Comparison of ENCODE assay signal across 27 cellular contexts in the genomic region with DNA sequence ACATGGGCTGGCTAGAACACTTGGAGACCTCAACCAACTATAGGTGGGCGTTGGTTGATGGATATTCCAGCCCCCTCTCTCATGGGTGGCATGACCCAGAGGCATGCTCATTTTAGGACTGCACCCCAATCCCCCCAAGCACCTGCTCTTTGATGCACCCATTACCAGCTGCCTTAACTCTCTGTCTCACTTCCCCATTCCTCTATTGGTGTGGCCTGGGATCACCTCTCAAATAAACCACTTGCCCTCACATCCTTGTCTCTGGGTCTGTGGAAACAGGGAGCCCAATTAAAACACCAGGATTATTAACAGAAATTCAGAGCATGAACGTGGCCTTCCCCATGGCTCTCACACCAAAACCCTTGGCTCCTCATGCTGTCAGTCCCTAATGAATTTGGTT.
DNase-seq lines count a peak whose midpoint lies in the region; ATAC-seq, FAIRE-seq and TF ChIP-seq lines count a peak whose summit lies in the region.
"Had no signal": no experiment of that assay in that cellular context is flagged by ENCODE, and none has a peak within 500 bp of the region (broad histone marks: within the 10 kb centered on the region; RNA-seq: fewer than 3 reads in every experiment).

No MANE protein-coding gene starts in this region.

- H3K9me3 Mint-ChIP-seq in activated CD4-positive, alpha-beta T cell treated with anti-CD3 and anti-CD28 coated beads for 36 hours (ENCODE audit: low read depth), result no peaks in the 10 kb centered on the region
- no peaks in the 10 kb centered on the region for H3K9me3 Mint-ChIP-seq in activated T-helper 1 cell treated with anti-CD3 and anti-CD28 coated beads, Interleukin-12 subunit alpha, Interleukin-12 subunit beta, Interleukin-2, Interleukin-4 antibody, amounts not matched to agents 30 ng/mL and 10 ng/mL and 1 ng/mL, durations not matched to agents 14 hours and 24 hours and 36 hours

- H3K4me1 Mint-ChIP-seq in activated CD4-positive, alpha-beta T cell treated with anti-CD3 and anti-CD28 coated beads for 36 hours, result no peaks in the 10 kb centered on the region
- no peaks in the 10 kb centered on the region for H3K4me1 Mint-ChIP-seq in activated T-helper 1 cell treated with anti-CD3 and anti-CD28 coated beads, Interleukin-12 subunit alpha, Interleukin-12 subunit beta, Interleukin-2, Interleukin-4 antibody, amounts not matched to agents 30 ng/mL and 10 ng/mL and 1 ng/mL, durations not matched to agents 14 hours and 24 hours and 36 hours (ENCODE audit: low read depth)
- H3K4me1 Mint-ChIP-seq: CD14-positive monocyte; CD4-positive, alpha-beta memory T cell; CD4-positive, CD25-positive, alpha-beta regulatory T cell; CD8-positive, alpha-beta memory T cell had no signal

- H3K79me2 ChIP-seq in OCI-LY3 (ENCODE audit: low read length), result no peaks in the 10 kb centered on the region

- H2AFZ ChIP-seq in OCI-LY3 (ENCODE audit: low read depth, low read length), result no peak overlapping the region

- H3K36me3 ChIP-seq in OCI-LY3 (replicated peaks; ENCODE audit: low read depth, low read length) (no peaks in the 10 kb centered on the region), bronchial epithelial cell (ENCODE audit: control insufficient read depth, insufficient read depth, low read length) (no peaks in the 10 kb centered on the region)
- H3K36me3 ChIP-seq: BE2C, BLaER1 had no signal

- no peak overlapping the region for H3K4me3 Mint-ChIP-seq in activated CD4-positive, alpha-beta T cell treated with anti-CD3 and anti-CD28 coated beads for 36 hours
- H3K4me3 Mint-ChIP-seq in activated T-helper 1 cell treated with anti-CD3 and anti-CD28 coated beads, Interleukin-12 subunit alpha, Interleukin-12 subunit beta, Interleukin-2, Interleukin-4 antibody, amounts not matched to agents 30 ng/mL and 10 ng/mL and 1 ng/mL, durations not matched to agents 14 hours and 24 hours and 36 hours, result no peak overlapping the region
- H3K4me3 Mint-ChIP-seq: CD14-positive monocyte; CD4-positive, alpha-beta memory T cell; CD4-positive, CD25-positive, alpha-beta regulatory T cell; CD8-positive, alpha-beta memory T cell had no signal

- CTCF ChIA-PET in activated CD4-positive, alpha-beta T cell treated with anti-CD3 and anti-CD28 coated beads for 36 hours (lab: Charles Lee), result no interaction called here

- FAIRE-seq in bronchial epithelial cell (lab: Jason Lieb, UNC), result peak; percentile 52
- FAIRE-seq: A204.1, GM12892, GM18507 had no signal

- H3K4me2 ChIP-seq in OCI-LY3 (ENCODE audit: low read length), result peak overlapping the region; percentile 26
- H3K4me2 ChIP-seq: BLaER1 had no signal

- H3K4me3 ChIP-seq in OCI-LY3 (ENCODE audit: low read length), result no peak overlapping the region
- no peak overlapping the region for H3K4me3 ChIP-seq in bronchial epithelial cell (ENCODE audit: low read depth, low read length)
- H3K4me3 ChIP-seq in foreskin fibroblast (ENCODE audit: low read depth in 1 of 2, low read length in 2 of 2), result no peak overlapping the region
- H3K4me3 ChIP-seq: BLaER1 had no signal

- intact Hi-C loops in activated CD4-positive, alpha-beta T cell treated with anti-CD3 and anti-CD28 coated beads for 36 hours (cut with DNase I, micrococcal nuclease), result no loop called here
- intact Hi-C loops in activated T-helper 1 cell treated with anti-CD3 and anti-CD28 coated beads, Interleukin-12 subunit alpha, Interleukin-12 subunit beta, Interleukin-2, Interleukin-4 antibody, amounts not matched to agents 30 ng/mL and 10 ng/mL and 1 ng/mL, durations not matched to agents 14 hours and 24 hours and 36 hours (cut with micrococcal nuclease), result no loop called here

- POLR2A ChIA-PET in activated CD4-positive, alpha-beta T cell treated with anti-CD3 and anti-CD28 coated beads for 36 hours (lab: Charles Lee), result no interaction called here

- no peak overlapping the region for H3K27ac Mint-ChIP-seq in activated CD4-positive, alpha-beta T cell treated with anti-CD3 and anti-CD28 coated beads for 36 hours
- H3K27ac Mint-ChIP-seq in activated T-helper 1 cell treated with anti-CD3 and anti-CD28 coated beads, Interleukin-12 subunit alpha, Interleukin-12 subunit beta, Interleukin-2, Interleukin-4 antibody, amounts not matched to agents 30 ng/mL and 10 ng/mL and 1 ng/mL, durations not matched to agents 14 hours and 24 hours and 36 hours, result no peak overlapping the region
- H3K27ac Mint-ChIP-seq: CD14-positive monocyte; CD4-positive, alpha-beta memory T cell; CD4-positive, CD25-positive, alpha-beta regulatory T cell; CD8-positive, alpha-beta memory T cell had no signal

- peaks cover 26% of the 10 kb centered on the region for H3K4me1 ChIP-seq in OCI-LY3 (ENCODE audit: low read length)
- H3K4me1 ChIP-seq: BE2C had no signal

- H3K9me3 ChIP-seq in OCI-LY3 (ENCODE audit: insufficient read depth, low read length), result no peaks in the 10 kb centered on the region
- H3K9me3 ChIP-seq: BE2C, BLaER1 had no signal

- TF ChIP-seq CTCF in OCI-LY3 (IDR thresholded peaks at IDR 0.05; ENCODE audit: low read depth, low read length), result no peak
- no peak for TF ChIP-seq CTCF in bronchial epithelial cell (IDR thresholded peaks at IDR 0.05; ENCODE audit: insufficient read depth, low read length, severe bottlenecking)
- no peak for TF ChIP-seq CTCF in foreskin fibroblast (IDR thresholded peaks at IDR 0.05; ENCODE audit: low read depth, low read length)

- DNase-seq in bronchial epithelial cell (ENCODE audit: low read depth) (no peak), mesenteric fat pad (ENCODE audit: low spot score) (peak; percentile 64), foreskin fibroblast (no peak)
- no peak for DNase-seq in activated CD4-positive, alpha-beta T cell treated with anti-CD3 and anti-CD28 coated beads for 36 hours
- DNase-seq in activated T-helper 1 cell treated with anti-CD3 and anti-CD28 coated beads, Interleukin-12 subunit alpha, Interleukin-12 subunit beta, Interleukin-2, Interleukin-4 antibody, amounts not matched to agents 30 ng/mL and 10 ng/mL and 1 ng/mL, durations not matched to agents 14 hours and 24 hours and 36 hours (ENCODE audit: low spot score), result no peak
- DNase-seq: 8988T; ACHN; BE2C; C1 segment of cervical spinal cord; CD4-positive, alpha-beta memory T cell; CD4-positive, CD25-positive, alpha-beta regulatory T cell; CD8-positive, alpha-beta memory T cell; COR-L47; DMS 273 treated with DMSO at 0.1 percent for 48 hours; DMS153; DMS53; DMS79; DND-41; EL; GDM1 had no signal

- no peak overlapping the region for H3K27ac ChIP-seq in OCI-LY3 (ENCODE audit: low read length)
- H3K27ac ChIP-seq: BLaER1 had no signal

- H3K27me3 ChIP-seq in OCI-LY3 (ENCODE audit: low read depth, low read length) (peaks cover 57% of the 10 kb centered on the region), bronchial epithelial cell (ENCODE audit: control insufficient read depth, insufficient read depth, low read length) (no peaks in the 10 kb centered on the region)
- H3K27me3 ChIP-seq: BE2C, BLaER1 had no signal

- H3K9ac ChIP-seq in OCI-LY3 (ENCODE audit: low read length), result no peak overlapping the region
- H3K9ac ChIP-seq: BLaER1 had no signal

- H3K36me3 Mint-ChIP-seq in activated CD4-positive, alpha-beta T cell treated with anti-CD3 and anti-CD28 coated beads for 36 hours (ENCODE audit: low read depth), result no peaks in the 10 kb centered on the region
- H3K36me3 Mint-ChIP-seq in activated T-helper 1 cell treated with anti-CD3 and anti-CD28 coated beads, Interleukin-12 subunit alpha, Interleukin-12 subunit beta, Interleukin-2, Interleukin-4 antibody, amounts not matched to agents 30 ng/mL and 10 ng/mL and 1 ng/mL, durations not matched to agents 14 hours and 24 hours and 36 hours (ENCODE audit: low read depth), result no peaks in the 10 kb centered on the region
- H3K36me3 Mint-ChIP-seq: CD14-positive monocyte; CD4-positive, alpha-beta memory T cell; CD4-positive, CD25-positive, alpha-beta regulatory T cell; CD8-positive, alpha-beta memory T cell had no signal

- no peaks in the 10 kb centered on the region for H4K20me1 ChIP-seq in OCI-LY3 (ENCODE audit: insufficient read depth, low read length)
- H4K20me1 ChIP-seq: BLaER1 had no signal

- no peak for ATAC-seq in activated CD4-positive, alpha-beta T cell treated with anti-CD3 and anti-CD28 coated beads for 36 hours
- ATAC-seq in GM21723 (IDR thresholded peaks at IDR 0.05; ENCODE audit: unreplicated experiment), result no peak

- peaks cover 4% of the 10 kb centered on the region for H3K27me3 Mint-ChIP-seq in activated CD4-positive, alpha-beta T cell treated with anti-CD3 and anti-CD28 coated beads for 36 hours
- no peaks in the 10 kb centered on the region for H3K27me3 Mint-ChIP-seq in activated T-helper 1 cell treated with anti-CD3 and anti-CD28 coated beads, Interleukin-12 subunit alpha, Interleukin-12 subunit beta, Interleukin-2, Interleukin-4 antibody, amounts not matched to agents 30 ng/mL and 10 ng/mL and 1 ng/mL, durations not matched to agents 14 hours and 24 hours and 36 hours (ENCODE audit: insufficient read depth)
- H3K27me3 Mint-ChIP-seq: CD4-positive, alpha-beta memory T cell; CD4-positive, CD25-positive, alpha-beta regulatory T cell had no signal
